ENCODE assay signal across 3 cellular contexts in genomic region chr7:139461219-139461618, GRCh38. TPM values are rescaled to one million over a fixed set of nuclear protein-coding genes. Genes with fewer than 3 reads are reported as not detected.
"Had no signal": no experiment of that assay in that cellular context is flagged by ENCODE, and none has a peak within 500 bp of the region (broad histone marks: within the 10 kb centered on the region; RNA-seq: fewer than 3 reads in every experiment).

No MANE protein-coding gene starts in this region.

RNA-seq across cellular contexts. Expression of gene KLRG2, which starts 22.3 kb away (rescaled TPM):
- total RNA-seq: Peyer's patch, Right ventricle myocardium superior, SJSA1 had no signal
